20 cellular contexts compared by ENCODE assay signal in genomic region chr3:64299206-64299605, GRCh38.
"Had no signal": no experiment of that assay in that cellular context is flagged by ENCODE, and none has a peak within 500 bp of the region (broad histone marks: within the 10 kb centered on the region; RNA-seq: fewer than 3 reads in every experiment).

No MANE protein-coding gene starts in this region.

- DNase-seq: effector memory CD8-positive, alpha-beta T cell; esophagus squamous epithelium; foreskin keratinocyte; head of caudate nucleus; kidney glomerular epithelial cell; naive thymus-derived CD4-positive, alpha-beta T cell; nephron progenitor cell; right lobe of liver; spleen; stimulated activated CD4-positive, alpha-beta T cell treated with anti-CD3 and anti-CD28 coated beads, Interleukin-2, amount 100 ng/mL, for 24 hours; stimulated activated CD4-positive, alpha-beta T cell treated with anti-CD3 and anti-CD28 coated beads, Interleukin-4, amount 100 ng/mL, for 4 hours; stimulated activated naive CD4-positive, alpha-beta T cell; stomach; substantia nigra; trophoblast cell had no signal

- H3K27ac Mint-ChIP-seq: dendritic cell treated with granulocyte-macrophage colony-stimulating factor and Interleukin-4, amounts not matched to agents 40 ng/mL and 50 ng/mL, for 4 days; effector memory CD8-positive, alpha-beta T cell; naive thymus-derived CD4-positive, alpha-beta T cell; nephron progenitor cell had no signal

- H3K4me1 Mint-ChIP-seq: naive thymus-derived CD4-positive, alpha-beta T cell; nephron progenitor cell had no signal

- H3K27ac ChIP-seq: esophagus squamous epithelium, foreskin keratinocyte, hepatocyte, parathyroid adenoma, prostate gland, right lobe of liver, spleen, stomach, thoracic aorta had no signal

- H3K27me3 ChIP-seq: esophagus squamous epithelium, foreskin keratinocyte, hepatocyte, right lobe of liver, spleen, stomach had no signal

- H3K36me3 ChIP-seq: esophagus squamous epithelium, prostate gland, right lobe of liver, spleen, stomach, thoracic aorta had no signal

- H3K27me3 Mint-ChIP-seq: dendritic cell treated with granulocyte-macrophage colony-stimulating factor and Interleukin-4, amounts not matched to agents 40 ng/mL and 50 ng/mL, for 4 days; effector memory CD8-positive, alpha-beta T cell had no signal

- H3K9ac ChIP-seq: parathyroid adenoma had no signal

- H3K4me3 Mint-ChIP-seq: dendritic cell treated with granulocyte-macrophage colony-stimulating factor and Interleukin-4, amounts not matched to agents 40 ng/mL and 50 ng/mL, for 4 days; effector memory CD8-positive, alpha-beta T cell; naive thymus-derived CD4-positive, alpha-beta T cell; nephron progenitor cell had no signal

- H3K4me2 ChIP-seq: hepatocyte had no signal

- H3K4me3 ChIP-seq: esophagus squamous epithelium, hepatocyte, prostate gland, right lobe of liver, spleen, stomach, thoracic aorta had no signal

- H3K36me3 Mint-ChIP-seq: naive thymus-derived CD4-positive, alpha-beta T cell had no signal

- ATAC-seq: effector memory CD8-positive, alpha-beta T cell; foreskin keratinocyte; naive thymus-derived CD4-positive, alpha-beta T cell; right lobe of liver had no signal

- H2AFZ ChIP-seq: hepatocyte, parathyroid adenoma had no signal

- H3K9me3 ChIP-seq: prostate gland, right lobe of liver, thoracic aorta had no signal

- H3K4me1 ChIP-seq: parathyroid adenoma, prostate gland, spleen had no signal
